Comparison of ENCODE assay signal across 26 cellular contexts in the genomic region with DNA sequence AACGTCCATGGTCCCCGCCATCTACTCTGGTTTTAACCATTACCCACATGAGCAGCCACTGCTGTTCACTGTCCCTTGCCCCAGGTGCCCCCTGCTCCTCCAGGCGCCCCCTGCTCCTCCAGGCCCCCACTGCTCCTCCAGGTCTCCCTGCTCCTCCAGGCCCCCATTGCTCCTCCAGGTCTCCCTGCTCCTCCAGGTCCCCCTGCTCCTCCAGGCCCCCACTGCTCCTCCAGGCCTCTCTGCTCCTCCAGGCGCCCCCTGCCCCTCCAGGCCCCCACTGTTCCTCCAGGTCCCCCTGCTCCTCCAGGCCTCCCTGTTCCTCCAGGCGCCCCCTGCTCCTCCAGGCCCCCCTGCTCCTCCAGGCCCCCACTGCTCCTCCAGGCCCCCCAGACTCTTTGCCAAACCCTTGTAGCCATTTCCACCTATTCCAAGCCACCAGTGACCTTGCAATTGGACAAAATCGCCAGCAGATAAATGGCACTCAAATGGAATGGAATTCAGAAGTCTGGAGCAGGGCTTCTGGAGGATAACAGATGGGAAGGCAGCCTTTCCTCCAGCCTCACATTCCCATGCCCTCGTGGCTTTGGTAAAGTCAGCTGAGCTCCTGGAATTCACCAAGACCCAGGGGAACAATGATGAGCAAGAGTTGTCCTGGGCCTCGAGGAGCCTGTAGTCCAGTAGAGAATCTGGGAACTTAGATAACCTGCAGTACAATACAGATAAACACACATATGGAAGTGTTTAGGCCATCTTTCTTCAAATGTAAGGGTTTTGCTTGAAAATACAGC. TPM values are rescaled to one million over a fixed set of nuclear protein-coding genes. Genes with fewer than 3 reads are reported as not detected.
DNase-seq lines count a peak whose midpoint lies in the region; TF ChIP-seq lines count a peak whose summit lies in the region.
"Had no signal": no experiment of that assay in that cellular context is flagged by ENCODE, and none has a peak within 500 bp of the region (broad histone marks: within the 10 kb centered on the region; RNA-seq: fewer than 3 reads in every experiment).

No MANE protein-coding gene starts in this region.

- no peak for TF ChIP-seq POLR2A in adrenal gland (IDR thresholded peaks at IDR 0.05)

- no peaks in the 10 kb centered on the region for H3K27me3 ChIP-seq in adrenal gland
- H3K27me3 ChIP-seq: BLaER1 treated with 17β-estradiol and CSF1 and Interleukin-3, amounts not matched to agents 10 nM and 100 nM; heart left ventricle; pancreas had no signal

- no peak overlapping the region for H3K27ac ChIP-seq in adrenal gland
- H3K27ac ChIP-seq: BLaER1 treated with 17β-estradiol and CSF1 and Interleukin-3, amounts not matched to agents 10 nM and 100 nM; heart left ventricle; pancreas had no signal

- H3K9me3 ChIP-seq in adrenal gland (replicated peaks in 1 of 3) = no peaks in the 10 kb centered on the region
- H3K9me3 ChIP-seq: BLaER1 treated with 17β-estradiol and CSF1 and Interleukin-3, amounts not matched to agents 10 nM and 100 nM; HAP-1; heart left ventricle; pancreas had no signal

- CTCF ChIA-PET in activated naive CD4-positive, alpha-beta T cell treated with anti-CD3 and anti-CD28 coated beads for 36 hours (lab: Charles Lee) = interaction anchor here (4.3 kb wide), 2 partner anchors 259 to 380 kb away, joined by 24 to 41 read pairs; no protein-coding TSS in a partner anchor

- H3K4me1 Mint-ChIP-seq in activated naive CD4-positive, alpha-beta T cell treated with anti-CD3 and anti-CD28 coated beads, Interleukin-2, amount 50 U/mL, for 24 hours = peaks cover 4% of the 10 kb centered on the region
- peaks cover 5% of the 10 kb centered on the region for H3K4me1 Mint-ChIP-seq in activated naive CD4-positive, alpha-beta T cell treated with anti-CD3 and anti-CD28 coated beads for 36 hours (ENCODE audit: low read depth)

- no peak for TF ChIP-seq CTCF in cardiac fibroblast (IDR thresholded peaks at IDR 0.05; ENCODE audit: low read depth, low read length)
- TF ChIP-seq CTCF in adrenal gland (IDR thresholded peaks at IDR 0.05) = no peak

- no peaks in the 10 kb centered on the region for H3K27me3 Mint-ChIP-seq in activated naive CD4-positive, alpha-beta T cell treated with anti-CD3 and anti-CD28 coated beads, Interleukin-2, amount 50 U/mL, for 24 hours
- no peaks in the 10 kb centered on the region for H3K27me3 Mint-ChIP-seq in activated naive CD4-positive, alpha-beta T cell treated with anti-CD3 and anti-CD28 coated beads for 36 hours (ENCODE audit: low read depth)

- no peaks in the 10 kb centered on the region for H3K36me3 Mint-ChIP-seq in activated naive CD4-positive, alpha-beta T cell treated with anti-CD3 and anti-CD28 coated beads, Interleukin-2, amount 50 U/mL, for 24 hours
- no peaks in the 10 kb centered on the region for H3K36me3 Mint-ChIP-seq in activated naive CD4-positive, alpha-beta T cell treated with anti-CD3 and anti-CD28 coated beads for 36 hours (ENCODE audit: low read depth)

- H3K27ac Mint-ChIP-seq in activated naive CD4-positive, alpha-beta T cell treated with anti-CD3 and anti-CD28 coated beads, Interleukin-2, amount 50 U/mL, for 24 hours = peak overlapping the region; percentile 36
- no peak overlapping the region for H3K27ac Mint-ChIP-seq in activated naive CD4-positive, alpha-beta T cell treated with anti-CD3 and anti-CD28 coated beads for 36 hours
- H3K27ac Mint-ChIP-seq: activated CD8-positive, alpha-beta T cell treated with anti-CD3 and anti-CD28 coated beads, Interleukin-2, amount 10 ng/mL, durations not matched to agents 7 days and 5 days; naive thymus-derived CD4-positive, alpha-beta T cell; T-helper 1 cell treated with Interleukin-12 subunit alpha and Interleukin-12 subunit beta and Interleukin-4 antibody, amounts not matched to agents 30 μg/mL and 1 μg/mL, for 36 hours had no signal

- no peak overlapping the region for H3K4me3 Mint-ChIP-seq in activated naive CD4-positive, alpha-beta T cell treated with anti-CD3 and anti-CD28 coated beads, Interleukin-2, amount 50 U/mL, for 24 hours
- H3K4me3 Mint-ChIP-seq in activated naive CD4-positive, alpha-beta T cell treated with anti-CD3 and anti-CD28 coated beads for 36 hours = no peak overlapping the region
- H3K4me3 Mint-ChIP-seq: activated CD8-positive, alpha-beta T cell treated with anti-CD3 and anti-CD28 coated beads, Interleukin-2, amount 10 ng/mL, durations not matched to agents 7 days and 5 days; naive thymus-derived CD4-positive, alpha-beta T cell; T-helper 1 cell treated with Interleukin-12 subunit alpha and Interleukin-12 subunit beta and Interleukin-4 antibody, amounts not matched to agents 30 μg/mL and 1 μg/mL, for 36 hours had no signal

- H3K4me1 ChIP-seq in adrenal gland (replicated peaks in 1 of 2) = peaks cover 0 to 8% of the 10 kb centered on the region in 2 donors
- H3K4me1 ChIP-seq: BLaER1 treated with 17β-estradiol and CSF1 and Interleukin-3, amounts not matched to agents 10 nM and 100 nM; HAP-1; pancreas had no signal

- peaks cover 0 to under 1% of the 10 kb centered on the region in 2 donors for H3K36me3 ChIP-seq in adrenal gland (replicated peaks in 1 of 2)
- H3K36me3 ChIP-seq: BLaER1 treated with 17β-estradiol and CSF1 and Interleukin-3, amounts not matched to agents 10 nM and 100 nM; HAP-1 had no signal

- no peak overlapping the region for H3K4me3 ChIP-seq in cardiac fibroblast (replicated peaks in 1 of 2; ENCODE audit: low read depth in 2 of 2, low read length in 2 of 2)
- H3K4me3 ChIP-seq in adrenal gland = no peak overlapping the region
- H3K4me3 ChIP-seq: BLaER1 treated with 17β-estradiol and CSF1 and Interleukin-3, amounts not matched to agents 10 nM and 100 nM; HAP-1; heart left ventricle; pancreas had no signal

- H3K9me3 Mint-ChIP-seq in activated naive CD4-positive, alpha-beta T cell treated with anti-CD3 and anti-CD28 coated beads, Interleukin-2, amount 50 U/mL, for 24 hours = no peaks in the 10 kb centered on the region
- H3K9me3 Mint-ChIP-seq in activated naive CD4-positive, alpha-beta T cell treated with anti-CD3 and anti-CD28 coated beads for 36 hours = no peaks in the 10 kb centered on the region
- H3K9me3 Mint-ChIP-seq: naive thymus-derived CD4-positive, alpha-beta T cell; T-helper 1 cell treated with Interleukin-12 subunit alpha and Interleukin-12 subunit beta and Interleukin-4 antibody, amounts not matched to agents 30 μg/mL and 1 μg/mL, for 36 hours had no signal

- intact Hi-C loops in activated naive CD4-positive, alpha-beta T cell treated with anti-CD3 and anti-CD28 coated beads for 36 hours (cut with micrococcal nuclease) = loop anchor here (5.0 to 10.0 kb wide), 2 partner anchors 562 to 724 kb away; no protein-coding TSS in a partner anchor
- intact Hi-C loops in adrenal gland (cut with DNase I) = loop anchor here in 1 of 2 donors (5.0 kb wide), 1 partner anchor 377 kb away; no protein-coding TSS in a partner anchor

- no peak for DNase-seq in activated naive CD4-positive, alpha-beta T cell treated with anti-CD3 and anti-CD28 coated beads for 36 hours
- peak; percentile 35 to 43 for DNase-seq in cardiac fibroblast (ENCODE audit: low read depth in 2 of 2)
- peak; percentile 95 for DNase-seq in myocyte (ENCODE audit: low read depth)
- peak; percentile 58 for DNase-seq in stromal cell of bone marrow (ENCODE audit: low read depth)
- no peak for DNase-seq in adrenal gland
- no peak for DNase-seq in retina
- no peak for DNase-seq in stimulated activated naive CD4-positive, alpha-beta T cell (lab: John Stamatoyannopoulos, UW)
- DNase-seq: 8988T; activated CD4-positive, alpha-beta T cell treated with anti-CD3 and anti-CD28 coated beads for 1 hour; activated CD8-positive, alpha-beta T cell treated with anti-CD3 and anti-CD28 coated beads, Interleukin-2, amount 10 ng/mL, durations not matched to agents 7 days and 5 days; activated T-cell treated with anti-CD3 and anti-CD28 coated beads for 4 hours; amniotic stem cell; dermis blood vessel endothelial cell; DND-41; heart left ventricle; naive thymus-derived CD4-positive, alpha-beta T cell; NCI-H1092; NCI-H187 treated with DMSO at 0.1 percent for 48 hours; NCI-H69; pancreas; RPMI8226; stimulated activated CD8-positive, alpha-beta memory T cell treated with anti-CD3 and anti-CD28 coated beads, Interleukin-4, amount 100 ng/mL, for 48 hours had no signal

- 77 to 84% (median 82%) methylated on average over 6 to 8 of the region's 8 CpGs for WGBS in adrenal gland, 4 donors

RNA-seq across cellular contexts. Expression of gene RPL31, which starts 13.3 kb away (rescaled TPM):
- 1,000 to 10,000 TPM; 2,225 to 2,255 TPM for total RNA-seq in activated naive CD4-positive, alpha-beta T cell treated with anti-CD3 and anti-CD28 coated beads for 36 hours
- total RNA-seq in myocyte (637 and 797 TPM in 2 replicates), adrenal gland (1,000 to 10,000 TPM in 3 of 8 donors, 100 to 1,000 TPM in 5; 413 to 1,210 (median 932) TPM)
- polyA plus RNA-seq in myocyte (2012) = 2,509 TPM
- 1,000 to 10,000 TPM; 1,104 to 4,491 (median 3,323) TPM for polyA plus RNA-seq in adrenal gland

Comparison
In these comparisons a context has a peak if more than half of its experiments do, and no peak if none do; other contexts are left out.
1. DNase-seq: peak in cardiac fibroblast (2 of 2), myocyte (single experiment) and stromal cell of bone marrow (single experiment); none in activated naive CD4-positive, alpha-beta T cell treated with anti-CD3 and anti-CD28 coated beads for 36 hours (single experiment), adrenal gland (0 of 7), retina (single experiment) and stimulated activated naive CD4-positive, alpha-beta T cell (0 of 6).